ENCODE assay signal across 12 cellular contexts in genomic region chr2:8277921-8278571, GRCh38.
A peak's percentile ranks its signal among the peaks of the same experiment; 100 is the strongest.
DNase-seq lines count a peak whose midpoint lies in the region; ATAC-seq and TF ChIP-seq lines count a peak whose summit lies in the region.
"Had no signal": no experiment of that assay in that cellular context is flagged by ENCODE, and none has a peak within 500 bp of the region (broad histone marks: within the 10 kb centered on the region; RNA-seq: fewer than 3 reads in every experiment).

No MANE protein-coding gene starts in this region.

- no peak overlapping the region for H3K4me3 ChIP-seq in osteoblast (ENCODE audit: insufficient read depth, low read length)
- no peak overlapping the region for H3K4me3 ChIP-seq in HAP-1

- in situ Hi-C loops in HAP-1 (cut with MboI; ENCODE audit: low sequenced_read_pairs): no loop called here

- H3K27ac ChIP-seq in angular gyrus (ENCODE audit: low read depth, low read length) (peak overlapping the region; percentile 65), osteoblast (ENCODE audit: low read depth, low read length) (no peak overlapping the region)

- H3K27me3 ChIP-seq in osteoblast (ENCODE audit: insufficient read depth, low read length) (no peaks in the 10 kb centered on the region), HAP-1 (ENCODE audit: low read depth) (no peaks in the 10 kb centered on the region)

- H3K9me3 Mint-ChIP-seq in stimulated activated memory B cell treated with anti-CD40 and anti-IgM and Interleukin-4, amounts not matched to agents 10 μg/mL and 1 μg/mL and 100 μg/mL, for 72 hours: peaks cover 10% of the 10 kb centered on the region
- H3K9me3 Mint-ChIP-seq: CD8-positive, alpha-beta T cell had no signal

- peak overlapping the region; percentile 29 for H2AFZ ChIP-seq in osteoblast (ENCODE audit: low read length)

- H3K4me1 Mint-ChIP-seq in stimulated activated memory B cell treated with anti-CD40 and anti-IgM and Interleukin-4, amounts not matched to agents 10 μg/mL and 1 μg/mL and 100 μg/mL, for 72 hours: no peaks in the 10 kb centered on the region

- no peaks in the 10 kb centered on the region for H4K20me1 ChIP-seq in osteoblast (ENCODE audit: insufficient read depth, low read length)

- no peak overlapping the region for H3K4me3 Mint-ChIP-seq in stimulated activated memory B cell treated with anti-CD40 and anti-IgM and Interleukin-4, amounts not matched to agents 10 μg/mL and 1 μg/mL and 100 μg/mL, for 72 hours
- H3K4me3 Mint-ChIP-seq: CD8-positive, alpha-beta T cell had no signal

- H3K9me3 ChIP-seq in osteoblast (ENCODE audit: low read depth, low read length): peaks cover 3% of the 10 kb centered on the region
- H3K9me3 ChIP-seq in HAP-1: no peaks in the 10 kb centered on the region

- TF ChIP-seq CTCF in osteoblast (IDR thresholded peaks at IDR 0.05; ENCODE audit: extremely low read depth, low read depth, low read length): no peak

- H3K79me2 ChIP-seq in osteoblast (ENCODE audit: insufficient read depth, low read length): no peaks in the 10 kb centered on the region

- peak overlapping the region; percentile 28 for H3K4me2 ChIP-seq in osteoblast (ENCODE audit: insufficient read depth, low read length)

- ATAC-seq in GM19035 (IDR thresholded peaks at IDR 0.05; ENCODE audit: unreplicated experiment) (peak; percentile 70), HG02678 (IDR thresholded peaks at IDR 0.05; ENCODE audit: unreplicated experiment) (peak; percentile 52), GM21526 (IDR thresholded peaks at IDR 0.05; ENCODE audit: low FRiP score, unreplicated experiment) (no peak)
- no peak for ATAC-seq in stimulated activated memory B cell treated with anti-CD40 and anti-IgM and Interleukin-4, amounts not matched to agents 10 μg/mL and 1 μg/mL and 100 μg/mL, for 72 hours
- ATAC-seq: CD8-positive, alpha-beta T cell had no signal

- DNase-seq in osteoblast (ENCODE audit: insufficient read length, low spot score, missing footprints) (no peak), HAP-1 (ENCODE audit: low spot score in 2 of 2) (no peak), DMS114 treated with DMSO at 0.1 percent for 48 hours (lab: John Stamatoyannopoulos, UW; ENCODE audit: unreplicated experiment) (no peak)
- DNase-seq: CD8-positive, alpha-beta T cell; cerebellar nuclear complex; H7; NCI-H1417 had no signal

- peaks cover 39% of the 10 kb centered on the region for H3K27me3 Mint-ChIP-seq in stimulated activated memory B cell treated with anti-CD40 and anti-IgM and Interleukin-4, amounts not matched to agents 10 μg/mL and 1 μg/mL and 100 μg/mL, for 72 hours

- peaks cover 6% of the 10 kb centered on the region for H3K36me3 Mint-ChIP-seq in stimulated activated memory B cell treated with anti-CD40 and anti-IgM and Interleukin-4, amounts not matched to agents 10 μg/mL and 1 μg/mL and 100 μg/mL, for 72 hours
- H3K36me3 Mint-ChIP-seq: CD8-positive, alpha-beta T cell had no signal

- no peaks in the 10 kb centered on the region for H3K36me3 ChIP-seq in osteoblast (ENCODE audit: insufficient read depth, low read length)
- H3K36me3 ChIP-seq in HAP-1 (replicated peaks): no peaks in the 10 kb centered on the region

- H3K4me1 ChIP-seq in osteoblast (ENCODE audit: insufficient read depth, low read length) (no peaks in the 10 kb centered on the region), HAP-1 (no peaks in the 10 kb centered on the region)

- H3K27ac Mint-ChIP-seq in stimulated activated memory B cell treated with anti-CD40 and anti-IgM and Interleukin-4, amounts not matched to agents 10 μg/mL and 1 μg/mL and 100 μg/mL, for 72 hours: no peak overlapping the region
- H3K27ac Mint-ChIP-seq: CD8-positive, alpha-beta T cell had no signal

Comparison
In these comparisons a context has a peak if more than half of its experiments do, and no peak if none do; other contexts are left out.
1. ATAC-seq: peak in GM19035 (single experiment) and HG02678 (single experiment); none in stimulated activated memory B cell treated with anti-CD40 and anti-IgM and Interleukin-4, amounts not matched to agents 10 μg/mL and 1 μg/mL and 100 μg/mL, for 72 hours (single experiment) and GM21526 (single experiment).